ENCODE assay signal across 8 cellular contexts in the genomic region with DNA sequence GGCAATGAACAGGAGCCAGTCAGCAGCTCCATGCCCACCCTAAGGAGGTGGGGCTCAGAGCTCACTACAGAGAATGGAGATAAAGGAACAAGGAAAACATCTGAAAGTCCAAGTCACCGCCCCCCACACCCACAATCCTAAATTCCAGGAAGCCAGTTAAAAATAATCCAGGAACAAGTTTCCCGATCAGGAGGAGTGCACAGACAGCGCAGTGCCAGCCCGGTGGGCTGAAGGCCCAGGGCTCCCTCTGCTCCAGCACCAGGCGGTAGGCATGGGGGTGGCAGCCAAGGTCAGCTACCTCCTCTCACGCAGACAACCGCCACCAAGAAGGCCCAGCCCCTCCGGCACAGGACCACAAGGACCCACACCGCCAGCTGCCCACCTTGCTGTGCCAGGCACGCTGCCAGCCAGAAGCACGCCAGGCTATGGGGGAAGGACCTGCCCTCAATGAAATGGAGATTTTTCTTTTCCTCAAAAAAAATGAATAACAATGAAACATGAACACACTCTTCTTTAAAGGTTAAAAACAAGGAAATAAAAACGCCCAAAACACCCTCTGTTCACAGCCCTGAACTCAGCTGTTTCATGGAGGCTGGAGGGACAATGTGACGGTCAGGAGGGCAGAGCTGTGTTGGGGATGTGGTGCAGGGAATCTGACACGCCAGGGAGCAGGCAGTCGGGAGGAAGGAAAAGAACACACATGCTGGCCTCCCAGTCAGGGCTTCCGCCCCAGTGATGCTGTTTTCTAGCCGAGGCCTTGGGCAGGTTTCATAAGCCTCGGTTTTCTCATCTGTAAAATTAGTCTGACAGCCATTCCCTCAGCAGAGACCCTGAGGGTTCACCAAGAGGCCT. TPM values are rescaled to one million over a fixed set of nuclear protein-coding genes. Genes with fewer than 3 reads are reported as not detected.
A peak's percentile ranks its signal among the peaks of the same experiment; 100 is the strongest.
DNase-seq lines count a peak whose midpoint lies in the region; ATAC-seq, FAIRE-seq and TF ChIP-seq lines count a peak whose summit lies in the region.

No MANE protein-coding gene starts in this region.

- H3K4me3 ChIP-seq in right cardiac atrium (ENCODE audit: low read length) (no peak overlapping the region), small intestine (ENCODE audit: low read depth in 1 of 2, low read length in 2 of 2) (peak overlapping the region in 1 of 2 donors; percentile 12)

- peaks cover 29% of the 10 kb centered on the region for H3K36me3 Mint-ChIP-seq in HFFc6 (ENCODE audit: low read depth)
- H3K36me3 Mint-ChIP-seq in activated naive CD8-positive, alpha-beta T cell treated with anti-CD3 and anti-CD28 coated beads, Interleukin-2, amount 10 ng/mL, durations not matched to agents 7 days and 5 days: peaks cover 15% of the 10 kb centered on the region

- peaks cover 2% of the 10 kb centered on the region; the same call in 1 of the 2 replicates for H3K27me3 Mint-ChIP-seq in HFFc6 (ENCODE audit: insufficient read depth)
- H3K27me3 Mint-ChIP-seq in activated naive CD8-positive, alpha-beta T cell treated with anti-CD3 and anti-CD28 coated beads, Interleukin-2, amount 10 ng/mL, durations not matched to agents 7 days and 5 days: no peaks in the 10 kb centered on the region

- peaks cover 0 to 2% of the 10 kb centered on the region in 2 donors for H3K36me3 ChIP-seq in small intestine (ENCODE audit: control insufficient read depth in 2 of 2, insufficient read depth in 2 of 2, low read length in 2 of 2)

- no peak overlapping the region for H3K4me3 Mint-ChIP-seq in HFFc6
- peak overlapping the region; percentile 54 for H3K4me3 Mint-ChIP-seq in activated naive CD8-positive, alpha-beta T cell treated with anti-CD3 and anti-CD28 coated beads, Interleukin-2, amount 10 ng/mL, durations not matched to agents 7 days and 5 days

- FAIRE-seq in small intestine (lab: Jason Lieb, UNC): no peak

- POLR2A ChIA-PET in activated naive CD8-positive, alpha-beta T cell treated with anti-CD3 and anti-CD28 coated beads, Interleukin-2, amount 10 ng/mL, durations not matched to agents 7 days and 5 days (lab: Charles Lee): interaction anchor here (0.7 kb wide), 1 partner anchor 1266 kb away, joined by 4 read pairs; no protein-coding TSS in a partner anchor

- peak overlapping the region; percentile 54 for H3K27ac Mint-ChIP-seq in HFFc6
- peak overlapping the region; percentile 82 for H3K27ac Mint-ChIP-seq in activated naive CD8-positive, alpha-beta T cell treated with anti-CD3 and anti-CD28 coated beads, Interleukin-2, amount 10 ng/mL, durations not matched to agents 7 days and 5 days

- ATAC-seq in activated naive CD8-positive, alpha-beta T cell treated with anti-CD3 and anti-CD28 coated beads, Interleukin-2, amount 10 ng/mL, durations not matched to agents 7 days and 5 days (ENCODE audit: low read depth): no peak
- ATAC-seq in right cardiac atrium (peak; percentile 83 to 90), HG02678 (IDR thresholded peaks at IDR 0.05; ENCODE audit: unreplicated experiment) (no peak), GM19467 (IDR thresholded peaks at IDR 0.05; ENCODE audit: unreplicated experiment) (no peak)

- no peaks in the 10 kb centered on the region for H3K9me3 ChIP-seq in right cardiac atrium (ENCODE audit: control insufficient read depth, low read length)
- no peaks in the 10 kb centered on the region for H3K9me3 ChIP-seq in small intestine (ENCODE audit: control insufficient read depth, low read depth)

- TF ChIP-seq CTCF in HFFc6 (IDR thresholded peaks at IDR 0.05): no peak

- DNase-seq in HFFc6 (no peak), right cardiac atrium (peak; percentile 49 to 80 (median 74)), small intestine (peak; percentile 71), NCI-H446 (lab: John Stamatoyannopoulos, UW) (no peak), NCI-H2029 (lab: John Stamatoyannopoulos, UW) (no peak)
- no peak for DNase-seq in activated naive CD8-positive, alpha-beta T cell treated with anti-CD3 and anti-CD28 coated beads, Interleukin-2, amount 10 ng/mL, durations not matched to agents 7 days and 5 days

- H3K27me3 ChIP-seq in right cardiac atrium (ENCODE audit: control insufficient read depth, insufficient read depth) (no peaks in the 10 kb centered on the region), small intestine (ENCODE audit: control insufficient read depth in 2 of 2, insufficient read depth in 2 of 2, low read length in 2 of 2) (no peaks in the 10 kb centered on the region)

- H3K27ac ChIP-seq in right cardiac atrium (ENCODE audit: low read length) (peak overlapping the region; percentile 61), small intestine (ENCODE audit: low read depth in 1 of 2, low read length in 1 of 2) (peak overlapping the region; percentile 56 to 91)

- 31% methylated on average over 18 of the region's 18 CpGs for WGBS in right cardiac atrium
- 18 to 36% (median 32%) methylated on average over 18 of the region's 18 CpGs for WGBS in small intestine, 3 donors

- H3K4me1 ChIP-seq in right cardiac atrium (ENCODE audit: control insufficient read depth, insufficient read depth, low read length) (peaks cover 29% of the 10 kb centered on the region), small intestine (ENCODE audit: control insufficient read depth in 2 of 2, insufficient read depth in 1 of 2, low read depth in 1 of 2, low read length in 1 of 2) (peaks cover 20 to 33% of the 10 kb centered on the region in 2 donors)

- intact Hi-C loops in right cardiac atrium (cut with DNase I): loop anchor here in 1 of 4 donors (10.0 kb wide), 1 partner anchor 61 kb away; no protein-coding TSS in a partner anchor

- no peaks in the 10 kb centered on the region; the same call in 1 of the 2 replicates for H3K9me3 Mint-ChIP-seq in HFFc6
- H3K9me3 Mint-ChIP-seq in activated naive CD8-positive, alpha-beta T cell treated with anti-CD3 and anti-CD28 coated beads, Interleukin-2, amount 10 ng/mL, durations not matched to agents 7 days and 5 days: no peaks in the 10 kb centered on the region

- H3K4me1 Mint-ChIP-seq in HFFc6 (ENCODE audit: low read depth): peaks cover 84% of the 10 kb centered on the region
- peaks cover 76% of the 10 kb centered on the region for H3K4me1 Mint-ChIP-seq in activated naive CD8-positive, alpha-beta T cell treated with anti-CD3 and anti-CD28 coated beads, Interleukin-2, amount 10 ng/mL, durations not matched to agents 7 days and 5 days

RNA-seq across cellular contexts. Expression of a gene that starts 11.0 kb away (rescaled TPM):
- total RNA-seq in HFFc6 (2021; fragmentation: NEBNext Ultra II Directional; extraction: Animal tissue kit (Norgen Biotek cat#: 25700)): 10 to 100 TPM; 72.2 to 89.8 (median 80.5) TPM
- total RNA-seq in activated naive CD8-positive, alpha-beta T cell treated with anti-CD3 and anti-CD28 coated beads, Interleukin-2, amount 10 ng/mL, durations not matched to agents 7 days and 5 days: 100 to 1,000 TPM; 140 to 147 TPM
- total RNA-seq in right cardiac atrium: 10 to 100 TPM; 60.5 to 66.9 (median 62.7) TPM
- 44.9 TPM for polyA plus RNA-seq in right cardiac atrium
- 100 to 1,000 TPM in 2 of 3 donors, 10 to 100 TPM in 1; 71.4 to 116 (median 114) TPM for polyA plus RNA-seq in small intestine

Comparison
In these comparisons a context has a peak if more than half of its experiments do, and no peak if none do; other contexts are left out.
1. DNase-seq: peak in right cardiac atrium (3 of 3) and small intestine (single experiment); none in HFFc6 (single experiment), activated naive CD8-positive, alpha-beta T cell treated with anti-CD3 and anti-CD28 coated beads, Interleukin-2, amount 10 ng/mL, durations not matched to agents 7 days and 5 days (single experiment), NCI-H446 (0 of 2) and NCI-H2029 (single experiment).
2. ATAC-seq: peak in right cardiac atrium (2 of 2); none in activated naive CD8-positive, alpha-beta T cell treated with anti-CD3 and anti-CD28 coated beads, Interleukin-2, amount 10 ng/mL, durations not matched to agents 7 days and 5 days (single experiment), HG02678 (single experiment) and GM19467 (single experiment).